2 cellular contexts compared by ENCODE assay signal in genomic region chr9:599933-600461, GRCh38.
TF ChIP-seq lines count a peak whose summit lies in the region.

No MANE protein-coding gene starts in this region.

TF ChIP-seq in IMR-90, 13 proteins besides CTCF, POLR2A, EP300 and RAD21:
- no peak for TF ChIP-seq NFE2L2 (IDR thresholded peaks at IDR 0.05; ENCODE audit: low read depth, low read length)
- TF ChIP-seq CEBPB (IDR thresholded peaks at IDR 0.05; ENCODE audit: low read depth, low read length), result peak; percentile 91

TF ChIP-seq in K562, 482 proteins besides CTCF, POLR2A, EP300 and RAD21:
- no peak for TF ChIP-seq MCM7 (IDR thresholded peaks at IDR 0.05)
- no peak for TF ChIP-seq ZNF174 (CRISPR knock-in tag; IDR thresholded peaks at IDR 0.05)
- no peak for TF ChIP-seq CEBPG (CRISPR knock-in tag; IDR thresholded peaks at IDR 0.05)
- TF ChIP-seq CEBPG (tag; conservative IDR thresholded peaks at IDR 0.05 in 1 of 2, IDR thresholded peaks at IDR 0.05 in 1 of 2), result peak; percentile 56 to 90; a peak in 3 of 4 replicates
- peak; percentile 81 for TF ChIP-seq CEBPB (tag; IDR thresholded peaks at IDR 0.05)
- no peak for TF ChIP-seq CHAMP1 (IDR thresholded peaks at IDR 0.05)
- no peak for TF ChIP-seq STAT5B (CRISPR knock-in tag; IDR thresholded peaks at IDR 0.05)
- no peak for TF ChIP-seq ZNF785 (CRISPR knock-in tag; IDR thresholded peaks at IDR 0.05)
- TF ChIP-seq FOXA3 (CRISPR knock-in tag; conservative IDR thresholded peaks at IDR 0.05 in 1 of 2, IDR thresholded peaks at IDR 0.05 in 1 of 2), result no peak
- no peak for TF ChIP-seq BDP1 (IDR thresholded peaks at IDR 0.05; ENCODE audit: insufficient read depth, insufficient read length)
- no peak for TF ChIP-seq PCBP1 (IDR thresholded peaks at IDR 0.05; ENCODE audit: low read depth, low read length, poor library complexity, severe bottlenecking)
TF ChIP-seq in K562: peak in this region for 2.
